In genomic region chr14:71595441-71595840, GRCh38 we compare ENCODE assay signal across 20 cellular contexts.
A peak's percentile ranks its signal among the peaks of the same experiment; 100 is the strongest.
DNase-seq lines count a peak whose midpoint lies in the region; ATAC-seq, FAIRE-seq and TF ChIP-seq lines count a peak whose summit lies in the region.
"Had no signal": no experiment of that assay in that cellular context is flagged by ENCODE, and none has a peak within 500 bp of the region (broad histone marks: within the 10 kb centered on the region; RNA-seq: fewer than 3 reads in every experiment).

No MANE protein-coding gene starts in this region.

- H3K9me3 Mint-ChIP-seq in T-cell: peaks cover 0 to 9% (median 4%) of the 10 kb centered on the region in 3 donors
- H3K9me3 Mint-ChIP-seq in naive B cell: peaks cover under 1 to 13% (median 6%) of the 10 kb centered on the region in 7 donors

- 0 out of 2 replicates have a peak overlapping the region, but pooled peaks have one; percentile 22 for H3K27ac ChIP-seq in GM23248
- no peak overlapping the region for H3K27ac ChIP-seq in adrenal gland
- H3K27ac ChIP-seq: 22Rv1, upper lobe of right lung had no signal

- H3K79me2 ChIP-seq in GM23248 (ENCODE audit: insufficient read depth): peaks cover 95% of the 10 kb centered on the region

- peaks cover 54 to 68% (median 64%) of the 10 kb centered on the region in 3 donors for H3K4me1 Mint-ChIP-seq in T-cell
- peaks cover 41 to 54% (median 54%) of the 10 kb centered on the region in 3 donors for H3K4me1 Mint-ChIP-seq in naive B cell

- DNase-seq in NCI-H2171 treated with DMSO at 0.1 percent for 48 hours (lab: John Stamatoyannopoulos, UW) (peak; percentile 67), NCI-H2171 (lab: John Stamatoyannopoulos, UW) (no peak), GM23248 (no peak), T-cell (no peak), naive B cell (no peak), AG08396 (ENCODE audit: low spot score) (no peak), adrenal gland (no peak), HTR-8/SVneo (ENCODE audit: insufficient read length, low spot score) (no peak)
- DNase-seq: activated CD4-positive, alpha-beta T cell treated with anti-CD3 and anti-CD28 coated beads, Interleukin-2, amount 50 U/mL, for 1 hour; activated T-cell treated with anti-CD3 and anti-CD28 coated beads for 4 hours; Caco-2; glutamatergic neuron; HCEC 1CT; NCI-H526 treated with DMSO at 0.1 percent for 48 hours; stimulated activated CD4-positive, alpha-beta T cell treated with anti-CD3 and anti-CD28 coated beads, Interleukin-4, amount 100 ng/mL, for 24 hours; SW 1271; upper lobe of right lung had no signal

- 66% methylated on average over 3 of the region's 3 CpGs for WGBS in GM23248 (ENCODE audit: low coverage in 1 of 2, low lambda C conversion rate in 2 of 2, missing lambda C conversion rate in 2 of 2), 2 experiments
- WGBS in adrenal gland, 4 donors: 84 to 92% (median 88%) methylated on average over 3 of the region's 3 CpGs

- POLR2A ChIA-PET in T-cell (lab: Charles Lee): no interaction called here

- H3K4me1 ChIP-seq in GM23248 (ENCODE audit: insufficient read depth) (peaks cover 55% of the 10 kb centered on the region), adrenal gland (replicated peaks in 1 of 2) (peaks cover 9 to 12% of the 10 kb centered on the region in 2 donors)
- H3K4me1 ChIP-seq: upper lobe of right lung had no signal

- TF ChIP-seq POLR2A in adrenal gland (IDR thresholded peaks at IDR 0.05): no peak

- H3K9me3 ChIP-seq in GM23248 (ENCODE audit: low read depth): no peaks in the 10 kb centered on the region
- no peaks in the 10 kb centered on the region for H3K9me3 ChIP-seq in adrenal gland (replicated peaks in 1 of 3)
- H3K9me3 ChIP-seq: upper lobe of right lung had no signal

- H3K4me2 ChIP-seq in GM23248 (ENCODE audit: unreplicated experiment): peak overlapping the region; percentile 69

- H3K27me3 Mint-ChIP-seq in T-cell (no peaks in the 10 kb centered on the region), naive B cell (no peaks in the 10 kb centered on the region)
- H3K27me3 Mint-ChIP-seq: activated naive CD4-positive, alpha-beta T cell treated with anti-CD3 and anti-CD28 coated beads, Interleukin-2, amount 10 ng/mL, durations not matched to agents 7 days and 5 days had no signal

- no peak for FAIRE-seq in HTR-8/SVneo (lab: Jason Lieb, UNC)

- in situ Hi-C loops in GM23248 (cut with MboI): no loop called here

- H3K27me3 ChIP-seq in GM23248 (replicated peaks; ENCODE audit: insufficient read depth): no peaks in the 10 kb centered on the region
- no peaks in the 10 kb centered on the region for H3K27me3 ChIP-seq in adrenal gland
- H3K27me3 ChIP-seq: upper lobe of right lung had no signal

- H3K4me3 ChIP-seq in GM23248 (no peak overlapping the region), adrenal gland (no peak overlapping the region)
- H3K4me3 ChIP-seq: upper lobe of right lung had no signal

- H3K27ac Mint-ChIP-seq in T-cell (peak overlapping the region; percentile 33 to 35), naive B cell (peak overlapping the region in 4 of 6 donors; percentile 15 to 95 (median 60))
- H3K27ac Mint-ChIP-seq: mesothelial cell of epicardium had no signal

- peaks cover 9% of the 10 kb centered on the region; the same call in 1 of the 2 replicates for H3K36me3 ChIP-seq in GM23248 (ENCODE audit: low read depth)
- H3K36me3 ChIP-seq in adrenal gland (replicated peaks in 1 of 2): no peaks in the 10 kb centered on the region
- H3K36me3 ChIP-seq: upper lobe of right lung had no signal

- H3K4me3 Mint-ChIP-seq in T-cell: no peak overlapping the region
- no peak overlapping the region for H3K4me3 Mint-ChIP-seq in naive B cell
- H3K4me3 Mint-ChIP-seq: activated naive CD4-positive, alpha-beta T cell treated with anti-CD3 and anti-CD28 coated beads, Interleukin-2, amount 10 ng/mL, durations not matched to agents 7 days and 5 days; mesothelial cell of epicardium had no signal

- no peaks in the 10 kb centered on the region for H4K20me1 ChIP-seq in GM23248 (ENCODE audit: insufficient read depth)

- intact Hi-C loops in adrenal gland (cut with DNase I): no loop called here

- no peak overlapping the region for H2AFZ ChIP-seq in GM23248

- no peak for ATAC-seq in T-cell (replicated peaks in 1 of 4)
- no peak for ATAC-seq in naive B cell (ENCODE audit: low read depth in 2 of 2)

- H3K36me3 Mint-ChIP-seq in T-cell (peaks cover 45% of the 10 kb centered on the region), naive B cell (peaks cover 24 to 34% of the 10 kb centered on the region in 2 donors)

- CTCF ChIA-PET in T-cell (lab: Charles Lee): interaction anchor here in 1 of 2 donors (1.4 kb wide), 1 partner anchor 39 kb away, joined by 4 read pairs; no protein-coding TSS in a partner anchor

- TF ChIP-seq CTCF in adrenal gland (IDR thresholded peaks at IDR 0.05): no peak

- peaks cover 37% of the 10 kb centered on the region for H3F3A ChIP-seq in GM23248 (ENCODE audit: insufficient read depth)

- no peaks in the 10 kb centered on the region for H3K9me2 ChIP-seq in GM23248 (ENCODE audit: insufficient read depth)

- 0 out of 2 replicates have a peak overlapping the region, but pooled peaks have one; percentile 19 for H3K9ac ChIP-seq in GM23248
